Comparison of ENCODE assay signal across 15 cellular contexts in genomic region chr1:157512036-157512969, GRCh38. TPM values are rescaled to one million over a fixed set of nuclear protein-coding genes. Genes with fewer than 3 reads are reported as not detected.
A peak's percentile ranks its signal among the peaks of the same experiment; 100 is the strongest.
DNase-seq lines count a peak whose midpoint lies in the region; ATAC-seq lines count a peak whose summit lies in the region.
"Had no signal": no experiment of that assay in that cellular context is flagged by ENCODE, and none has a peak within 500 bp of the region (broad histone marks: within the 10 kb centered on the region; RNA-seq: fewer than 3 reads in every experiment).

No MANE protein-coding gene starts in this region.

- intact Hi-C loops in aorta (cut with DNase I): no loop called here

- H3K4me1 Mint-ChIP-seq in activated CD8-positive, alpha-beta memory T cell treated with anti-CD3 and anti-CD28 coated beads, Interleukin-2, amount 10 ng/mL, durations not matched to agents 7 days and 5 days: peaks cover 9% of the 10 kb centered on the region
- H3K4me1 Mint-ChIP-seq in immature natural killer cell: peaks cover 6 to 14% of the 10 kb centered on the region in 2 donors
- H3K4me1 Mint-ChIP-seq: neural progenitor cell had no signal

- H3K4me1 ChIP-seq in aorta (ENCODE audit: control insufficient read depth in 1 of 2, insufficient read depth in 2 of 2, low read length in 2 of 2): no peaks in the 10 kb centered on the region
- H3K4me1 ChIP-seq: HAP-1, neural progenitor cell, tibial artery had no signal

- H3K4me3 Mint-ChIP-seq in activated CD8-positive, alpha-beta memory T cell treated with anti-CD3 and anti-CD28 coated beads, Interleukin-2, amount 10 ng/mL, durations not matched to agents 7 days and 5 days: no peak overlapping the region
- H3K4me3 Mint-ChIP-seq in immature natural killer cell: no peak overlapping the region
- H3K4me3 Mint-ChIP-seq: activated naive CD8-positive, alpha-beta T cell treated with anti-CD3 and anti-CD28 coated beads for 36 hours; neural progenitor cell had no signal

- no peaks in the 10 kb centered on the region for H3K9me3 Mint-ChIP-seq in activated CD8-positive, alpha-beta memory T cell treated with anti-CD3 and anti-CD28 coated beads, Interleukin-2, amount 10 ng/mL, durations not matched to agents 7 days and 5 days (ENCODE audit: low read depth)
- H3K9me3 Mint-ChIP-seq in immature natural killer cell: no peaks in the 10 kb centered on the region
- H3K9me3 Mint-ChIP-seq: activated naive CD8-positive, alpha-beta T cell treated with anti-CD3 and anti-CD28 coated beads for 36 hours; neural progenitor cell had no signal

- DNase-seq in germinal center (ENCODE audit: low spot score) (peak; percentile 38), aorta (no peak), immature natural killer cell (no peak)
- no peak for DNase-seq in activated CD8-positive, alpha-beta memory T cell treated with anti-CD3 and anti-CD28 coated beads, Interleukin-2, amount 10 ng/mL, durations not matched to agents 7 days and 5 days
- no peak for DNase-seq in central memory CD4-positive, alpha-beta T cell
- DNase-seq: activated naive CD8-positive, alpha-beta T cell treated with anti-CD3 and anti-CD28 coated beads for 36 hours; DMS79; PC-9; stimulated activated CD4-positive, alpha-beta T cell treated with anti-CD3 and anti-CD28 coated beads, Interleukin-4, amount 100 ng/mL, for 24 hours; tibial artery had no signal

- no peak overlapping the region for H3K27ac Mint-ChIP-seq in activated CD8-positive, alpha-beta memory T cell treated with anti-CD3 and anti-CD28 coated beads, Interleukin-2, amount 10 ng/mL, durations not matched to agents 7 days and 5 days
- peak overlapping the region in 1 of 6 donors; percentile 54 for H3K27ac Mint-ChIP-seq in immature natural killer cell
- H3K27ac Mint-ChIP-seq: activated naive CD8-positive, alpha-beta T cell treated with anti-CD3 and anti-CD28 coated beads for 36 hours; neural progenitor cell had no signal

- CTCF ChIA-PET in activated CD8-positive, alpha-beta memory T cell treated with anti-CD3 and anti-CD28 coated beads, Interleukin-2, amount 10 ng/mL, durations not matched to agents 7 days and 5 days (lab: Charles Lee): interaction anchor here (0.8 kb wide), 1 partner anchor 17 kb away, joined by 3 read pairs; no protein-coding TSS in a partner anchor

- H3K27me3 ChIP-seq in aorta (ENCODE audit: control insufficient read depth in 1 of 2, insufficient read depth in 2 of 2, low read length in 1 of 2): no peaks in the 10 kb centered on the region
- H3K27me3 ChIP-seq: neural progenitor cell, tibial artery had no signal

- peak; percentile 56 for ATAC-seq in GM19023 (IDR thresholded peaks at IDR 0.05; ENCODE audit: unreplicated experiment)
- peak; percentile 50 for ATAC-seq in GM21825 (IDR thresholded peaks at IDR 0.05; ENCODE audit: unreplicated experiment)
- peak; percentile 57 for ATAC-seq in HG03571 (IDR thresholded peaks at IDR 0.05; ENCODE audit: unreplicated experiment)
- no peak for ATAC-seq in aorta (ENCODE audit: low FRiP score)
- ATAC-seq in activated CD8-positive, alpha-beta memory T cell treated with anti-CD3 and anti-CD28 coated beads, Interleukin-2, amount 10 ng/mL, durations not matched to agents 7 days and 5 days: no peak

- WGBS in aorta, 2 donors: 81 to 93% methylated on average over 3 of the region's 3 CpGs

- peaks cover 8% of the 10 kb centered on the region for H3K27me3 Mint-ChIP-seq in activated CD8-positive, alpha-beta memory T cell treated with anti-CD3 and anti-CD28 coated beads, Interleukin-2, amount 10 ng/mL, durations not matched to agents 7 days and 5 days
- peaks cover 0 to 3% (median 0%) of the 10 kb centered on the region in 3 donors for H3K27me3 Mint-ChIP-seq in immature natural killer cell (ENCODE audit: low read depth in 3 of 3)
- H3K27me3 Mint-ChIP-seq: activated naive CD8-positive, alpha-beta T cell treated with anti-CD3 and anti-CD28 coated beads for 36 hours had no signal

- no peak overlapping the region for H3K27ac ChIP-seq in aorta (ENCODE audit: low read depth in 1 of 2, low read length in 2 of 2)
- H3K27ac ChIP-seq: neural progenitor cell, PC-9, tibial artery had no signal

- no peaks in the 10 kb centered on the region for H3K36me3 ChIP-seq in aorta (ENCODE audit: control insufficient read depth in 1 of 2, insufficient read depth in 2 of 2, low read length in 1 of 2)
- H3K36me3 ChIP-seq: HAP-1, neural progenitor cell, tibial artery had no signal

- H3K4me3 ChIP-seq in aorta (ENCODE audit: low read length in 2 of 2): no peak overlapping the region
- H3K4me3 ChIP-seq: HAP-1, neural progenitor cell, PC-9, tibial artery had no signal

- H3K36me3 Mint-ChIP-seq in activated CD8-positive, alpha-beta memory T cell treated with anti-CD3 and anti-CD28 coated beads, Interleukin-2, amount 10 ng/mL, durations not matched to agents 7 days and 5 days: no peaks in the 10 kb centered on the region
- no peaks in the 10 kb centered on the region for H3K36me3 Mint-ChIP-seq in immature natural killer cell
- H3K36me3 Mint-ChIP-seq: activated naive CD8-positive, alpha-beta T cell treated with anti-CD3 and anti-CD28 coated beads for 36 hours; neural progenitor cell had no signal

- H3K9me3 ChIP-seq in aorta (ENCODE audit: control insufficient read depth, low read length): no peaks in the 10 kb centered on the region
- H3K9me3 ChIP-seq: HAP-1, tibial artery had no signal

RNA-seq across cellular contexts. Expression of gene FCRL5, which starts 40.0 kb away (rescaled TPM):
- total RNA-seq in aorta: under 1 TPM; 0.63 to 0.84 TPM
- polyA plus RNA-seq in aorta (under 1 TPM; 0.18 to 0.38 TPM), immature natural killer cell (under 1 TPM in 1 of 3 donors, not detected in 2; 0.10 TPM)
- total RNA-seq in activated CD8-positive, alpha-beta memory T cell treated with anti-CD3 and anti-CD28 coated beads, Interleukin-2, amount 10 ng/mL, durations not matched to agents 7 days and 5 days: not detected
- total RNA-seq: PC-9 had no signal

Comparison
In these comparisons a context has a peak if more than half of its experiments do, and no peak if none do; other contexts are left out.
1. ATAC-seq: peak in GM19023 (single experiment), GM21825 (single experiment) and HG03571 (single experiment); none in aorta (single experiment) and activated CD8-positive, alpha-beta memory T cell treated with anti-CD3 and anti-CD28 coated beads, Interleukin-2, amount 10 ng/mL, durations not matched to agents 7 days and 5 days (single experiment).